Comparison of ENCODE assay signal across 30 cellular contexts in genomic region chr4:88891636-88892035, GRCh38.
"Had no signal": no experiment of that assay in that cellular context is flagged by ENCODE, and none has a peak within 500 bp of the region (broad histone marks: within the 10 kb centered on the region; RNA-seq: fewer than 3 reads in every experiment).

No MANE protein-coding gene starts in this region.

- H3K27ac ChIP-seq: brain microvascular endothelial cell, colonic mucosa, epithelial cell of prostate, esophagus squamous epithelium, foreskin keratinocyte, gastrocnemius medialis, heart left ventricle had no signal

- DNase-seq: activated CD4-positive, alpha-beta memory T cell treated with anti-CD3 and anti-CD28 coated beads for 36 hours; activated CD4-positive, alpha-beta T cell treated with anti-CD3 and anti-CD28 coated beads for 36 hours; activated CD4-positive, alpha-beta T cell treated with anti-CD3 and anti-CD28 coated beads, Interleukin-2, amount 10 ng/mL, durations not matched to agents 24 days and 14 days; activated CD4-positive, CD25-positive, alpha-beta regulatory T cell; activated CD4-positive, CD25-positive, alpha-beta regulatory T cell treated with anti-CD3 and anti-CD28 coated beads, Interleukin-2, amount 50 U/mL, for 72 hours; activated CD8-positive, alpha-beta memory T cell treated with anti-CD3 and anti-CD28 coated beads, Interleukin-2, amount 10 ng/mL, durations not matched to agents 7 days and 5 days; activated CD8-positive, alpha-beta memory T cell treated with anti-CD3 and anti-CD28 coated beads, Interleukin-2, amount 50 U/mL, for 4 hours; activated CD8-positive, alpha-beta T cell treated with anti-CD3 and anti-CD28 coated beads, Interleukin-2, amount 10 ng/mL, durations not matched to agents 7 days and 5 days; activated effector memory CD4-positive, alpha-beta T cell treated with Interleukin-2 at 50 U/mL for 16 hours; activated gamma-delta T cell treated with Interleukin-2 at 50 U/mL for 16 hours; activated naive CD4-positive, alpha-beta T cell treated with anti-CD3 and anti-CD28 coated beads, Interleukin-2, amount 50 U/mL, for 16 hours; activated naive CD4-positive, alpha-beta T cell treated with Interleukin-2 at 50 U/mL for 16 hours; activated T-cell treated with anti-CD3 and anti-CD28 coated beads, Interleukin-2, amount 50 U/mL, for 1 hour; amniotic stem cell; anterior cingulate cortex; brain microvascular endothelial cell; colonic mucosa; effector CD8-positive, alpha-beta T cell; esophagus squamous epithelium; foreskin keratinocyte; gastrocnemius medialis; glutamatergic neuron; heart left ventricle; T-helper 2 cell had no signal

- H3K36me3 ChIP-seq: brain microvascular endothelial cell, colonic mucosa, esophagus squamous epithelium, gastrocnemius medialis, heart left ventricle had no signal

- ATAC-seq: activated CD4-positive, alpha-beta T cell treated with anti-CD3 and anti-CD28 coated beads for 36 hours; activated CD8-positive, alpha-beta memory T cell treated with anti-CD3 and anti-CD28 coated beads, Interleukin-2, amount 10 ng/mL, durations not matched to agents 7 days and 5 days; activated CD8-positive, alpha-beta T cell treated with anti-CD3 and anti-CD28 coated beads, Interleukin-2, amount 10 ng/mL, durations not matched to agents 7 days and 5 days; activated T-helper 17 cell treated with anti-CD3 and anti-CD28 coated beads, Interleukin-2, amount 50 U/mL, for 72 hours; foreskin keratinocyte; gastrocnemius medialis; heart left ventricle had no signal

- FAIRE-seq: astrocyte, bronchial epithelial cell, endometrium, endothelial cell of umbilical vein had no signal

- H3K27me3 ChIP-seq: brain microvascular endothelial cell, colonic mucosa, esophagus squamous epithelium, foreskin keratinocyte, gastrocnemius medialis, heart left ventricle had no signal

- H3K4me1 ChIP-seq: colonic mucosa, esophagus squamous epithelium, gastrocnemius medialis, heart left ventricle had no signal

- H3K9me3 ChIP-seq: colonic mucosa, esophagus squamous epithelium, gastrocnemius medialis had no signal

- H3K4me3 ChIP-seq: colonic mucosa, esophagus squamous epithelium, gastrocnemius medialis, heart left ventricle had no signal
